In the genomic region with DNA sequence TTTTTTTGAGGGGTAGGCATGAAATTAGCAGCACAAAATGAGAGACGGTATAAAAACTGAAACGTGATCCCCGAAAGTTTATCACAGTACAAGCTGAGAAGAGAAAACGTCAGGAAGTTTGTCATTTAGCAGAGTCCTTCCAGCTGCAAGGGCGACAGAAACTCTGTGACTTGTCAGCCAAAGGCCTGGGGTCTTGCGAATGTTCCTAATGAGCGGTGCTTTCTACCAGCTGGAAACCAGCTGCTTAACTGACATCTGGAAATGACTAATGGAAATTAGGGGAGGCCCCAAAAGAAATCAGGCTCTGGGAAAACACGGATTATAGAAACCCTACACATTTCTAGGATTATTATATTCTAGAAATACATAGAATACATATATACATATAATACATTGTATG, we compare ENCODE assay signal across 21 cellular contexts.
"Had no signal": no experiment of that assay in that cellular context is flagged by ENCODE, and none has a peak within 500 bp of the region (broad histone marks: within the 10 kb centered on the region; RNA-seq: fewer than 3 reads in every experiment).

No MANE protein-coding gene starts in this region.

- H3K4me3 ChIP-seq: coronary artery, heart right ventricle, lung, right lobe of liver, testis, transverse colon had no signal

- H3K9me3 ChIP-seq: neutrophil, right lobe of liver, testis had no signal

- H3K27me3 ChIP-seq: heart right ventricle, neutrophil, right lobe of liver, testis, transverse colon had no signal

- H3K36me3 ChIP-seq: heart right ventricle, neutrophil, right lobe of liver, transverse colon had no signal

- H3K4me1 ChIP-seq: testis had no signal

- ATAC-seq: effector memory CD8-positive, alpha-beta T cell; left lobe of liver; right lobe of liver; stimulated activated naive CD8-positive, alpha-beta T cell treated with anti-CD3 and anti-CD28 coated beads, Interleukin-15, Interleukin-2, amounts not matched to agents 100 U/mL and 50 U/mL, for 24 hours had no signal

- H3K27ac ChIP-seq: coronary artery, heart right ventricle, neutrophil, right lobe of liver, testis, transverse colon, VCaP had no signal

- DNase-seq: activated CD4-positive, alpha-beta T cell treated with anti-CD3 and anti-CD28 coated beads for 4 hours; activated CD4-positive, alpha-beta T cell treated with anti-CD3 and anti-CD28 coated beads, Interleukin-2, amount 50 U/mL, for 4 hours; activated effector memory CD4-positive, alpha-beta T cell treated with Interleukin-2 at 50 U/mL for 16 hours; activated naive CD4-positive, alpha-beta T cell treated with Interleukin-2 at 50 U/mL for 16 hours; anterior cingulate cortex; effector memory CD8-positive, alpha-beta T cell; erythroblast; foreskin melanocyte; heart right ventricle; right lobe of liver; stimulated activated CD4-positive, alpha-beta T cell treated with anti-CD3 and anti-CD28 coated beads, Interleukin-12 subunit alpha, Interleukin-12 subunit beta, amount 100 ng/mL, for 4 hours; stimulated activated CD4-positive, alpha-beta T cell treated with anti-CD3 and anti-CD28 coated beads, Interleukin-4, amount 100 ng/mL, for 1 hour; stimulated activated naive CD8-positive, alpha-beta T cell treated with anti-CD3 and anti-CD28 coated beads, Interleukin-15, Interleukin-2, amounts not matched to agents 100 U/mL and 50 U/mL, for 24 hours; T-helper 9 cell; testis; transverse colon had no signal
